ENCODE assay signal across 17 cellular contexts in the genomic region with DNA sequence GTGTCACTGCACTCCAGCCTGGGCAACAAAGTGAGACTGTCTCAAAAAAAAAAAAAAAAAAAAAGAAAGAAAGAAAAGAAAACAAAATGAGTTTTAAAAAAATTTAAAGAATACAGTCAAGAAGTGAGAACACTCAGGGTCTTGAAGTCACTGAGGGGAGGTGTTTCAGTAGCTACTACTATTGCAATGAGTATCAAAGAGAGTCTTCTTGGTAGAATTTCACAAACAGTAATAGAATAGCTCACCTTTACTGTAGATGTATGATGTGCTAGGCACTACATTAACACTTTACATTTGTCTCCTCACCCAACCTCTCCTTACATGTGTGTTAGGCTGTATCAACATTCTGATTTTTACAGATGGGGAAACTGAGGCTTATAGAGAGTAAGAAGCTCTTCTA. TPM values are rescaled to one million over a fixed set of nuclear protein-coding genes. Genes with fewer than 3 reads are reported as not detected.
DNase-seq lines count a peak whose midpoint lies in the region; ATAC-seq and TF ChIP-seq lines count a peak whose summit lies in the region.
"Had no signal": no experiment of that assay in that cellular context is flagged by ENCODE, and none has a peak within 500 bp of the region (broad histone marks: within the 10 kb centered on the region; RNA-seq: fewer than 3 reads in every experiment).

No MANE protein-coding gene starts in this region.

- no peaks in the 10 kb centered on the region for H4K20me1 ChIP-seq in PC-3 (ENCODE audit: low read length)

- no peaks in the 10 kb centered on the region for H3F3A ChIP-seq in PC-3 (ENCODE audit: low read length, unreplicated experiment)

- no peak overlapping the region for H2AFZ ChIP-seq in ACC112 (ENCODE audit: low read length, unreplicated experiment)
- no peak overlapping the region for H2AFZ ChIP-seq in PC-3 (ENCODE audit: low read length)

- intact Hi-C loops in PC-3 (cut with micrococcal nuclease) (no loop called here), MCF 10A (cut with micrococcal nuclease) (loop anchor here (5.0 kb wide), 1 partner anchor 146 kb away; no protein-coding TSS in a partner anchor), CD14-positive monocyte (cut with micrococcal nuclease) (no loop called here)

- no peak for DNase-seq in PC-3
- DNase-seq in MCF 10A (ENCODE audit: unreplicated experiment) = no peak
- DNase-seq in osteocyte (ENCODE audit: extremely low spot score, unreplicated experiment) = no peak
- DNase-seq in foreskin melanocyte = no peak
- no peak for DNase-seq in CD14-positive monocyte (ENCODE audit: low spot score)
- DNase-seq: BE2C; CD8-positive, alpha-beta T cell; DND-41; GF-D8; Kasumi-1; NCI-H1417; NCI-H1930; NCI-H2171 treated with DMSO at 0.1 percent for 48 hours; NCI-H82; SIG-M5 had no signal

- H3K4me2 ChIP-seq in PC-3 (ENCODE audit: low read length) = no peak overlapping the region

- TF ChIP-seq CTCF in PC-3 (conservative IDR thresholded peaks at IDR 0.05; ENCODE audit: low read depth, low read length) (no peak), MCF 10A (IDR thresholded peaks at IDR 0.05; ENCODE audit: unreplicated experiment) (no peak), osteocyte (IDR thresholded peaks at IDR 0.05) (no peak), CD14-positive monocyte (IDR thresholded peaks at IDR 0.05) (no peak)

- POLR2A ChIA-PET in PC-3 (lab: Charles Lee; ENCODE audit: unreplicated experiment) = no interaction called here
- POLR2A ChIA-PET in MCF 10A (lab: Yijun Ruan, JAX) = interaction anchor here (0.9 to 7.4 kb wide), 8 partner anchors 143 to 368 kb away, joined by 3 to 107 read pairs (median 5); a partner anchor contains a TSS

- H3K27me3 ChIP-seq in ACC112 (ENCODE audit: insufficient read depth, low read length) = no peaks in the 10 kb centered on the region
- no peaks in the 10 kb centered on the region for H3K27me3 ChIP-seq in PC-3 (ENCODE audit: low read length)
- H3K27me3 ChIP-seq: BE2C had no signal

- H3K4me1 ChIP-seq in ACC112 (ENCODE audit: control insufficient read depth, insufficient read depth, low read length, unreplicated experiment) = peaks cover 39% of the 10 kb centered on the region
- H3K4me1 ChIP-seq in PC-3 (ENCODE audit: insufficient read depth, low read length) = peaks cover 43% of the 10 kb centered on the region
- H3K4me1 ChIP-seq: BE2C had no signal

- H3K4me3 ChIP-seq in ACC112 (ENCODE audit: low read depth, low read length) = no peak overlapping the region
- no peak overlapping the region for H3K4me3 ChIP-seq in PC-3 (ENCODE audit: low read length)

- peak overlapping the region; percentile 91 for H3K27ac ChIP-seq in ACC112 (ENCODE audit: low read depth, low read length)
- 0 out of 2 replicates have a peak overlapping the region, but pooled peaks have one; percentile 75 for H3K27ac ChIP-seq in PC-3 (ENCODE audit: low read length)

- no peaks in the 10 kb centered on the region for H3K27me3 Mint-ChIP-seq in MCF 10A (ENCODE audit: insufficient read depth, unreplicated experiment)
- no peaks in the 10 kb centered on the region for H3K27me3 Mint-ChIP-seq in osteocyte (ENCODE audit: unreplicated experiment)
- peaks cover 0 to 7% (median 0%) of the 10 kb centered on the region in 3 donors for H3K27me3 Mint-ChIP-seq in CD14-positive monocyte (ENCODE audit: low read depth in 3 of 3)

- H3K36me3 Mint-ChIP-seq in MCF 10A (ENCODE audit: insufficient read depth, unreplicated experiment) (no peaks in the 10 kb centered on the region), osteocyte (ENCODE audit: unreplicated experiment) (no peaks in the 10 kb centered on the region), CD14-positive monocyte (no peaks in the 10 kb centered on the region)
- H3K36me3 Mint-ChIP-seq: CD8-positive, alpha-beta T cell had no signal

- H3K4me1 Mint-ChIP-seq in MCF 10A (ENCODE audit: insufficient read depth, unreplicated experiment) (peaks cover 48% of the 10 kb centered on the region), osteocyte (ENCODE audit: unreplicated experiment) (peaks cover 65% of the 10 kb centered on the region), CD14-positive monocyte (peaks cover 15% of the 10 kb centered on the region)

- H3K9ac ChIP-seq in PC-3 (ENCODE audit: low read length) = no peak overlapping the region

- CTCF ChIA-PET in PC-3 (lab: Charles Lee) = no interaction called here
- CTCF ChIA-PET in MCF 10A (lab: Yijun Ruan, JAX) = interaction anchor here (0.6 to 2.5 kb wide), 6 partner anchors 110 to 544 kb away, joined by 3 to 8 read pairs (median 4); no protein-coding TSS in a partner anchor

- H3K4me3 Mint-ChIP-seq in MCF 10A (ENCODE audit: unreplicated experiment) = peak overlapping the region; percentile 58
- no peak overlapping the region for H3K4me3 Mint-ChIP-seq in osteocyte (ENCODE audit: unreplicated experiment)
- no peak overlapping the region for H3K4me3 Mint-ChIP-seq in CD14-positive monocyte
- H3K4me3 Mint-ChIP-seq: CD8-positive, alpha-beta T cell had no signal

- H3K9me3 Mint-ChIP-seq in MCF 10A (ENCODE audit: unreplicated experiment) (no peaks in the 10 kb centered on the region), osteocyte (ENCODE audit: unreplicated experiment) (no peaks in the 10 kb centered on the region), CD14-positive monocyte (peaks cover 0 to 5% (median 2%) of the 10 kb centered on the region in 7 donors)
- H3K9me3 Mint-ChIP-seq: CD8-positive, alpha-beta T cell had no signal

- H3K79me2 ChIP-seq in ACC112 (ENCODE audit: control insufficient read depth, insufficient read depth, low read length, unreplicated experiment) (no peaks in the 10 kb centered on the region), PC-3 (ENCODE audit: low read length) (no peaks in the 10 kb centered on the region)

- no peak for ATAC-seq in PC-3
- ATAC-seq in HG03342 (IDR thresholded peaks at IDR 0.05; ENCODE audit: unreplicated experiment) = no peak
- ATAC-seq: CD8-positive, alpha-beta T cell had no signal

- no TSS peak for BruUV-seq in PC-3 (replicated peaks; lab: Mats Ljungman, UMichigan)
- TSS peak; percentile 73 for BruUV-seq in MCF 10A (replicated peaks; lab: Mats Ljungman, UMichigan)

- H3K36me3 ChIP-seq in ACC112 (ENCODE audit: insufficient read depth, low read length) (no peaks in the 10 kb centered on the region), PC-3 (ENCODE audit: low read depth, low read length) (no peaks in the 10 kb centered on the region)
- H3K36me3 ChIP-seq: BE2C had no signal

- H3K27ac Mint-ChIP-seq in MCF 10A (ENCODE audit: low read depth, unreplicated experiment) = peak overlapping the region; percentile 95
- peak overlapping the region; percentile 93 for H3K27ac Mint-ChIP-seq in osteocyte (ENCODE audit: unreplicated experiment)
- no peak overlapping the region for H3K27ac Mint-ChIP-seq in CD14-positive monocyte
- H3K27ac Mint-ChIP-seq: CD8-positive, alpha-beta T cell had no signal

- no peaks in the 10 kb centered on the region for H3K9me2 ChIP-seq in PC-3 (replicated peaks; ENCODE audit: low read length)

- no peaks in the 10 kb centered on the region for H3K9me3 ChIP-seq in PC-3 (ENCODE audit: low read length)
- H3K9me3 ChIP-seq: BE2C had no signal

RNA-seq across cellular contexts. Expression of a gene that starts 43.9 kb away (rescaled TPM):
- total RNA-seq in PC-3 (2014; rRNA removed) = 0.29 and 0.47 TPM in 2 replicates
- 0.74 and 1.3 TPM in 2 replicates for total RNA-seq in MCF 10A (2022)
- not detected in 2 replicates for total RNA-seq in osteocyte
- polyA plus RNA-seq in CD14-positive monocyte = under 1 TPM; 0.09 to 0.21 TPM

Comparison
In these comparisons a context has a peak if more than half of its experiments do, and no peak if none do; other contexts are left out.
1. H3K27ac Mint-ChIP-seq: peak in MCF 10A (single experiment) and osteocyte (single experiment); none in CD14-positive monocyte (0 of 7).